Comparison of ENCODE assay signal across 1 cellular context in genomic region chr14:55411426-55412389, GRCh38.
TF ChIP-seq lines count a peak whose summit lies in the region.

A gene with protein sequence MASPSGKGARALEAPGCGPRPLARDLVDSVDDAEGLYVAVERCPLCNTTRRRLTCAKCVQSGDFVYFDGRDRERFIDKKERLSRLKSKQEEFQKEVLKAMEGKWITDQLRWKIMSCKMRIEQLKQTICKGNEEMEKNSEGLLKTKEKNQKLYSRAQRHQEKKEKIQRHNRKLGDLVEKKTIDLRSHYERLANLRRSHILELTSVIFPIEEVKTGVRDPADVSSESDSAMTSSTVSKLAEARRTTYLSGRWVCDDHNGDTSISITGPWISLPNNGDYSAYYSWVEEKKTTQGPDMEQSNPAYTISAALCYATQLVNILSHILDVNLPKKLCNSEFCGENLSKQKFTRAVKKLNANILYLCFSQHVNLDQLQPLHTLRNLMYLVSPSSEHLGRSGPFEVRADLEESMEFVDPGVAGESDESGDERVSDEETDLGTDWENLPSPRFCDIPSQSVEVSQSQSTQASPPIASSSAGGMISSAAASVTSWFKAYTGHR (minus strand): TSS chr14:55411830. CDS start chr14:55411822, 8 bp downstream.

TF ChIP-seq in K562, 482 proteins besides CTCF, POLR2A, EP300 and RAD21 (continued from another document and continues in another):
- TF ChIP-seq KDM4B (IDR thresholded peaks at IDR 0.05; ENCODE audit: borderline replicate concordance in 2 of 2, low read depth in 1 of 2) (peak in 1 of 2 experiments; percentile 93; a peak in 1 of 4 replicates), ZKSCAN8 (CRISPR knock-in tag; IDR thresholded peaks at IDR 0.05) (no peak), ZBTB11 (CRISPR knock-in tag; IDR thresholded peaks at IDR 0.05) (peak in 1 of 3 experiments; percentile 35; a peak in 1 of 6 replicates), HLTF (IDR thresholded peaks at IDR 0.05) (no peak), PML (IDR thresholded peaks at IDR 0.05; ENCODE audit: low read length) (peak; percentile 47; the same call in 1 of the 2 replicates), HSF4 (CRISPR knock-in tag; IDR thresholded peaks at IDR 0.05; ENCODE audit: borderline replicate concordance) (no peak), ZNF778 (CRISPR knock-in tag; IDR thresholded peaks at IDR 0.05) (no peak), SMAD4 (CRISPR knock-in tag; conservative IDR thresholded peaks at IDR 0.05) (no peak), NCOA6 (IDR thresholded peaks at IDR 0.05) (peak; percentile 15; the same call in 1 of the 2 replicates), CEBPB (tag; IDR thresholded peaks at IDR 0.05) (no peak), SIN3B (IDR thresholded peaks at IDR 0.05; ENCODE audit: low read depth) (peak; percentile 100), BRD4 (IDR thresholded peaks at IDR 0.05) (no peak), HMGN3 (IDR thresholded peaks at IDR 0.05; ENCODE audit: borderline replicate concordance, extremely low read depth, insufficient read length, low read depth, low read length) (no peak), E2F8 (IDR thresholded peaks at IDR 0.05; ENCODE audit: low read depth, partially characterized antibody) (no peak), SIRT6 (IDR thresholded peaks at IDR 0.05; ENCODE audit: low read depth, low read length) (no peak), ATF7 (IDR thresholded peaks at IDR 0.05) (no peak; the same call in 1 of the 2 replicates), ZNF140 (CRISPR knock-in tag; IDR thresholded peaks at IDR 0.05) (no peak), JUNB (CRISPR knock-in tag; conservative IDR thresholded peaks at IDR 0.05) (no peak), RFX7 (CRISPR knock-in tag; IDR thresholded peaks at IDR 0.05) (no peak), POLR2AphosphoS5 (IDR thresholded peaks at IDR 0.05; ENCODE audit: control insufficient read depth, insufficient read depth, low read depth, low read length) (peak; percentile 64), ZNF184 (CRISPR knock-in tag; IDR thresholded peaks at IDR 0.05) (no peak), SREBF1 (IDR thresholded peaks at IDR 0.05; ENCODE audit: borderline replicate concordance, low read depth, low read length) (no peak), BACH1 (tag; IDR thresholded peaks at IDR 0.05) (no peak), ZNF217 (CRISPR knock-in tag; IDR thresholded peaks at IDR 0.05) (no peak), SLC30A9 (CRISPR knock-in tag; IDR thresholded peaks at IDR 0.05) (no peak), ETV1 (tag; conservative IDR thresholded peaks at IDR 0.05; ENCODE audit: low read depth) (no peak), KLF13 (tag; IDR thresholded peaks at IDR 0.05; ENCODE audit: borderline replicate concordance, low read depth) (no peak), EP400 (IDR thresholded peaks at IDR 0.05) (peak; percentile 80), TAF7 (tag; IDR thresholded peaks at IDR 0.05) (peak; percentile 34; the same call in 1 of the 2 replicates), ZFPM2 (CRISPR knock-in tag; IDR thresholded peaks at IDR 0.05) (no peak), POLR3G (IDR thresholded peaks at IDR 0.05; ENCODE audit: extremely low read depth, insufficient read length, insufficient replicate concordance) (no peak), TAF1 (IDR thresholded peaks at IDR 0.05; ENCODE audit: control insufficient read depth, extremely low read depth, insufficient read depth, low read length, severe bottlenecking) (peak; percentile 60), NFE2L1 (tag; IDR thresholded peaks at IDR 0.05; ENCODE audit: borderline replicate concordance, low read depth) (no peak), CREBBP (IDR thresholded peaks at IDR 0.05; ENCODE audit: low read depth, low read length) (no peak), CLOCK (CRISPR knock-in tag; IDR thresholded peaks at IDR 0.05; ENCODE audit: borderline replicate concordance) (no peak), TCF7 (IDR thresholded peaks at IDR 0.05; ENCODE audit: borderline replicate concordance) (no peak), ZBTB2 (IDR thresholded peaks at IDR 0.05) (no peak), ZNF609 (CRISPR knock-in tag; IDR thresholded peaks at IDR 0.05; ENCODE audit: borderline replicate concordance) (no peak), ZBTB1 (CRISPR knock-in tag; IDR thresholded peaks at IDR 0.05; ENCODE audit: borderline replicate concordance, low read depth) (no peak), MAFG (tag; conservative IDR thresholded peaks at IDR 0.05) (no peak), SMAD3 (CRISPR knock-in tag; conservative IDR thresholded peaks at IDR 0.05) (no peak)
- TF ChIP-seq, protein P1, sequence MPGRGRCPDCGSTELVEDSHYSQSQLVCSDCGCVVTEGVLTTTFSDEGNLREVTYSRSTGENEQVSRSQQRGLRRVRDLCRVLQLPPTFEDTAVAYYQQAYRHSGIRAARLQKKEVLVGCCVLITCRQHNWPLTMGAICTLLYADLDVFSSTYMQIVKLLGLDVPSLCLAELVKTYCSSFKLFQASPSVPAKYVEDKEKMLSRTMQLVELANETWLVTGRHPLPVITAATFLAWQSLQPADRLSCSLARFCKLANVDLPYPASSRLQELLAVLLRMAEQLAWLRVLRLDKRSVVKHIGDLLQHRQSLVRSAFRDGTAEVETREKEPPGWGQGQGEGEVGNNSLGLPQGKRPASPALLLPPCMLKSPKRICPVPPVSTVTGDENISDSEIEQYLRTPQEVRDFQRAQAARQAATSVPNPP (IDR thresholded peaks at IDR 0.05; ENCODE audit: borderline replicate concordance, insufficient read depth, insufficient read length), result no peak
- TF ChIP-seq, protein P2, sequence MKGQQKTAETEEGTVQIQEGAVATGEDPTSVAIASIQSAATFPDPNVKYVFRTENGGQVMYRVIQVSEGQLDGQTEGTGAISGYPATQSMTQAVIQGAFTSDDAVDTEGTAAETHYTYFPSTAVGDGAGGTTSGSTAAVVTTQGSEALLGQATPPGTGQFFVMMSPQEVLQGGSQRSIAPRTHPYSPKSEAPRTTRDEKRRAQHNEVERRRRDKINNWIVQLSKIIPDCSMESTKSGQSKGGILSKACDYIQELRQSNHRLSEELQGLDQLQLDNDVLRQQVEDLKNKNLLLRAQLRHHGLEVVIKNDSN (CRISPR knock-in tag; IDR thresholded peaks at IDR 0.05), result peak; percentile 93
- TF ChIP-seq, protein P3, sequence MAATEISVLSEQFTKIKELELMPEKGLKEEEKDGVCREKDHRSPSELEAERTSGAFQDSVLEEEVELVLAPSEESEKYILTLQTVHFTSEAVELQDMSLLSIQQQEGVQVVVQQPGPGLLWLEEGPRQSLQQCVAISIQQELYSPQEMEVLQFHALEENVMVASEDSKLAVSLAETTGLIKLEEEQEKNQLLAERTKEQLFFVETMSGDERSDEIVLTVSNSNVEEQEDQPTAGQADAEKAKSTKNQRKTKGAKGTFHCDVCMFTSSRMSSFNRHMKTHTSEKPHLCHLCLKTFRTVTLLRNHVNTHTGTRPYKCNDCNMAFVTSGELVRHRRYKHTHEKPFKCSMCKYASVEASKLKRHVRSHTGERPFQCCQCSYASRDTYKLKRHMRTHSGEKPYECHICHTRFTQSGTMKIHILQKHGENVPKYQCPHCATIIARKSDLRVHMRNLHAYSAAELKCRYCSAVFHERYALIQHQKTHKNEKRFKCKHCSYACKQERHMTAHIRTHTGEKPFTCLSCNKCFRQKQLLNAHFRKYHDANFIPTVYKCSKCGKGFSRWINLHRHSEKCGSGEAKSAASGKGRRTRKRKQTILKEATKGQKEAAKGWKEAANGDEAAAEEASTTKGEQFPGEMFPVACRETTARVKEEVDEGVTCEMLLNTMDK (IDR thresholded peaks at IDR 0.05; ENCODE audit: borderline replicate concordance, insufficient read depth, low read depth, low read length, poor library complexity, severe bottlenecking), result no peak
